ENCODE assay signal across 2 cellular contexts in the genomic region with DNA sequence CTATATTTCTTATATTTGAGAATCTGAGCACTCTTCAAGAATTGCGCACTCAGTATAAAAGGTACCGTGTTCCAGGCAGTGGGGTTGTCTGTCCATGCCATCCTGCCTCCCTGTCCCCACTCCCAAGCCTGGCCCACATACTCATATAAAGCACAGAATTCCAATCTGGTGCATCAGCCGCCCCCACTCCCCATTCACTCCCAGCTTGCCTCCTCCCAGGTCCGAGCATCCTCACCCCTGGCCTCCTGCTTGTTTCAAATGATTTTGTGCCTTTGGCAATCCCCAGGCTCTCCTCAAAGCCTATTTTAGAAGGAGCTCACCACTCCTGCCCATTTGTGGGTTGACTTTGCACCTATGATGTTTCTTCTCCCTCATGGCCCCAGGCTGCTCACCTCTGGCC.
TF ChIP-seq lines count a peak whose summit lies in the region.

No MANE protein-coding gene starts in this region.

TF ChIP-seq in HEK293, 187 proteins besides CTCF, POLR2A, EP300 and RAD21 (continued from another document):
- TF ChIP-seq, protein P1, sequence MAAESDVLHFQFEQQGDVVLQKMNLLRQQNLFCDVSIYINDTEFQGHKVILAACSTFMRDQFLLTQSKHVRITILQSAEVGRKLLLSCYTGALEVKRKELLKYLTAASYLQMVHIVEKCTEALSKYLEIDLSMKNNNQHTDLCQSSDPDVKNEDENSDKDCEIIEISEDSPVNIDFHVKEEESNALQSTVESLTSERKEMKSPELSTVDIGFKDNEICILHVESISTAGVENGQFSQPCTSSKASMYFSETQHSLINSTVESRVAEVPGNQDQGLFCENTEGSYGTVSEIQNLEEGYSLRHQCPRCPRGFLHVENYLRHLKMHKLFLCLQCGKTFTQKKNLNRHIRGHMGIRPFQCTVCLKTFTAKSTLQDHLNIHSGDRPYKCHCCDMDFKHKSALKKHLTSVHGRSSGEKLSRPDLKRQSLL (tag by site-specific recombination; IDR thresholded peaks at IDR 0.05), result no peak
- no peak for TF ChIP-seq ZNF223 (tag by site-specific recombination; IDR thresholded peaks at IDR 0.05)
- no peak for TF ChIP-seq ZNF362 (tag by site-specific recombination; IDR thresholded peaks at IDR 0.05)
- no peak for TF ChIP-seq ZNF391 (tag by site-specific recombination; IDR thresholded peaks at IDR 0.05; ENCODE audit: borderline replicate concordance, low read depth)
- TF ChIP-seq ZNF549 (tag by site-specific recombination; IDR thresholded peaks at IDR 0.05), result no peak
- TF ChIP-seq EGR2 (tag by site-specific recombination; IDR thresholded peaks at IDR 0.05; ENCODE audit: low read depth), result peak; percentile 47; the same call in 1 of the 2 replicates
- no peak for TF ChIP-seq PRDM6 (tag by site-specific recombination; IDR thresholded peaks at IDR 0.05)
- TF ChIP-seq, protein P2, sequence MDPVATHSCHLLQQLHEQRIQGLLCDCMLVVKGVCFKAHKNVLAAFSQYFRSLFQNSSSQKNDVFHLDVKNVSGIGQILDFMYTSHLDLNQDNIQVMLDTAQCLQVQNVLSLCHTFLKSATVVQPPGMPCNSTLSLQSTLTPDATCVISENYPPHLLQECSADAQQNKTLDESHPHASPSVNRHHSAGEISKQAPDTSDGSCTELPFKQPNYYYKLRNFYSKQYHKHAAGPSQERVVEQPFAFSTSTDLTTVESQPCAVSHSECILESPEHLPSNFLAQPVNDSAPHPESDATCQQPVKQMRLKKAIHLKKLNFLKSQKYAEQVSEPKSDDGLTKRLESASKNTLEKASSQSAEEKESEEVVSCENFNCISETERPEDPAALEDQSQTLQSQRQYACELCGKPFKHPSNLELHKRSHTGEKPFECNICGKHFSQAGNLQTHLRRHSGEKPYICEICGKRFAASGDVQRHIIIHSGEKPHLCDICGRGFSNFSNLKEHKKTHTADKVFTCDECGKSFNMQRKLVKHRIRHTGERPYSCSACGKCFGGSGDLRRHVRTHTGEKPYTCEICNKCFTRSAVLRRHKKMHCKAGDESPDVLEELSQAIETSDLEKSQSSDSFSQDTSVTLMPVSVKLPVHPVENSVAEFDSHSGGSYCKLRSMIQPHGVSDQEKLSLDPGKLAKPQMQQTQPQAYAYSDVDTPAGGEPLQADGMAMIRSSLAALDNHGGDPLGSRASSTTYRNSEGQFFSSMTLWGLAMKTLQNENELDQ (tag by site-specific recombination; IDR thresholded peaks at IDR 0.05; ENCODE audit: low read depth), result no peak
- no peak for TF ChIP-seq ZNF623 (tag by site-specific recombination; IDR thresholded peaks at IDR 0.05)
- no peak for TF ChIP-seq BCL11B (tag by site-specific recombination; IDR thresholded peaks at IDR 0.05; ENCODE audit: low read depth)
- TF ChIP-seq ZFHX2 (tag by site-specific recombination; conservative IDR thresholded peaks at IDR 0.05), result peak; percentile 62
TF ChIP-seq in HEK293: peak in this region for 2.

TF ChIP-seq in H1, 55 proteins besides CTCF, POLR2A, EP300 and RAD21 (continued from another document):
- no peak for TF ChIP-seq FOSL1 (IDR thresholded peaks at IDR 0.05; ENCODE audit: insufficient read depth, low read depth, low read length)
- TF ChIP-seq MAX (IDR thresholded peaks at IDR 0.05), result no peak
- no peak for TF ChIP-seq NANOG (IDR thresholded peaks at IDR 0.05; ENCODE audit: insufficient read depth, low read depth, low read length, poor library complexity, severe bottlenecking)
- TF ChIP-seq ATF3 (IDR thresholded peaks at IDR 0.05; ENCODE audit: insufficient read depth, low read depth, low read length), result no peak
